19 cellular contexts compared by ENCODE assay signal in genomic region chr3:170598091-170598502, GRCh38. TPM values are rescaled to one million over a fixed set of nuclear protein-coding genes. Genes with fewer than 3 reads are reported as not detected.
DNase-seq lines count a peak whose midpoint lies in the region; ATAC-seq and TF ChIP-seq lines count a peak whose summit lies in the region.
"Had no signal": no experiment of that assay in that cellular context is flagged by ENCODE, and none has a peak within 500 bp of the region (broad histone marks: within the 10 kb centered on the region; RNA-seq: fewer than 3 reads in every experiment).

No MANE protein-coding gene starts in this region.

- peak; percentile 45 for DNase-seq in COLO668 (lab: John Stamatoyannopoulos, UW; ENCODE audit: unreplicated experiment)
- peak; percentile 53 for DNase-seq in NCI-H2227 treated with DMSO at 0.1 percent for 48 hours (lab: John Stamatoyannopoulos, UW)
- DNase-seq in dorsolateral prefrontal cortex: no peak
- no peak for DNase-seq in right lobe of liver
- DNase-seq in stimulated activated naive CD4-positive, alpha-beta T cell treated with Interleukin-2 at 50 U/mL for 16 hours (lab: John Stamatoyannopoulos, UW): no peak
- DNase-seq in activated naive CD8-positive, alpha-beta T cell treated with anti-CD3 and anti-CD28 coated beads, Interleukin-2, amount 50 U/mL, for 24 hours: no peak
- no peak for DNase-seq in activated CD4-positive, alpha-beta T cell treated with anti-CD3 and anti-CD28 coated beads for 4 hours
- DNase-seq: activated CD4-positive, alpha-beta T cell treated with anti-CD3 and anti-CD28 coated beads, Interleukin-2, amount 10 ng/mL, durations not matched to agents 24 days and 14 days; activated CD8-positive, alpha-beta memory T cell treated with anti-CD3 and anti-CD28 coated beads, Interleukin-2, amount 50 U/mL, for 4 hours; activated naive CD4-positive, alpha-beta T cell treated with anti-CD3 and anti-CD28 coated beads, Interleukin-2, amount 10 ng/mL, durations not matched to agents 7 days and 5 days; CD4-positive, alpha-beta T cell; islet precursor cell; NCI-H187 treated with DMSO at 0.1 percent for 48 hours; retina had no signal

- peaks cover 0 to 11% (median 0%) of the 10 kb centered on the region in 4 donors for H3K4me1 ChIP-seq in right lobe of liver
- H3K4me1 ChIP-seq: HAP-1, vagina had no signal

- no peaks in the 10 kb centered on the region for H3K27me3 ChIP-seq in dorsolateral prefrontal cortex
- no peaks in the 10 kb centered on the region for H3K27me3 ChIP-seq in right lobe of liver
- H3K27me3 ChIP-seq: neutrophil, vagina had no signal

- H3K27ac Mint-ChIP-seq in activated naive CD8-positive, alpha-beta T cell treated with anti-CD3 and anti-CD28 coated beads, Interleukin-2, amount 50 U/mL, for 24 hours: no peak overlapping the region
- H3K27ac Mint-ChIP-seq: activated CD4-positive, alpha-beta T cell treated with anti-CD3 and anti-CD28 coated beads, Interleukin-2, amount 10 ng/mL, durations not matched to agents 24 days and 14 days; activated naive CD4-positive, alpha-beta T cell treated with anti-CD3 and anti-CD28 coated beads, Interleukin-2, amount 10 ng/mL, durations not matched to agents 7 days and 5 days; CD4-positive, alpha-beta T cell; dendritic cell treated with granulocyte-macrophage colony-stimulating factor and Interleukin-4, amounts not matched to agents 40 ng/mL and 50 ng/mL, for 4 days had no signal

- H3K9me3 ChIP-seq in right lobe of liver: no peaks in the 10 kb centered on the region
- H3K9me3 ChIP-seq: HAP-1, neutrophil, vagina had no signal

- H3K36me3 Mint-ChIP-seq in activated naive CD8-positive, alpha-beta T cell treated with anti-CD3 and anti-CD28 coated beads, Interleukin-2, amount 50 U/mL, for 24 hours (ENCODE audit: low read depth): no peaks in the 10 kb centered on the region
- H3K36me3 Mint-ChIP-seq: activated naive CD4-positive, alpha-beta T cell treated with anti-CD3 and anti-CD28 coated beads, Interleukin-2, amount 10 ng/mL, durations not matched to agents 7 days and 5 days had no signal

- TF ChIP-seq CTCF in dorsolateral prefrontal cortex (IDR thresholded peaks at IDR 0.05 in 54 of 56, conservative IDR thresholded peaks at IDR 0.05 in 2 of 56; ENCODE audit: low read depth in 1 of 56, partially characterized antibody in 56 of 56) (no peak), right lobe of liver (IDR thresholded peaks at IDR 0.05) (no peak)

- H3K4me3 ChIP-seq in dorsolateral prefrontal cortex: no peak overlapping the region
- H3K4me3 ChIP-seq in right lobe of liver: no peak overlapping the region
- H3K4me3 ChIP-seq: HAP-1, vagina had no signal

- H3K27ac ChIP-seq in dorsolateral prefrontal cortex: peak overlapping the region in 54 of 59 donors; percentile 7 to 85 (median 68)
- H3K27ac ChIP-seq in right lobe of liver: no peak overlapping the region
- H3K27ac ChIP-seq: neutrophil, vagina had no signal

- TF ChIP-seq POLR2A in right lobe of liver (IDR thresholded peaks at IDR 0.05): no peak

- H3K4me3 Mint-ChIP-seq in activated naive CD8-positive, alpha-beta T cell treated with anti-CD3 and anti-CD28 coated beads, Interleukin-2, amount 50 U/mL, for 24 hours: no peak overlapping the region
- H3K4me3 Mint-ChIP-seq: activated CD4-positive, alpha-beta T cell treated with anti-CD3 and anti-CD28 coated beads, Interleukin-2, amount 10 ng/mL, durations not matched to agents 24 days and 14 days; activated naive CD4-positive, alpha-beta T cell treated with anti-CD3 and anti-CD28 coated beads, Interleukin-2, amount 10 ng/mL, durations not matched to agents 7 days and 5 days; CD4-positive, alpha-beta T cell; dendritic cell treated with granulocyte-macrophage colony-stimulating factor and Interleukin-4, amounts not matched to agents 40 ng/mL and 50 ng/mL, for 4 days had no signal

- peaks cover 20% of the 10 kb centered on the region for H3K27me3 Mint-ChIP-seq in activated naive CD8-positive, alpha-beta T cell treated with anti-CD3 and anti-CD28 coated beads, Interleukin-2, amount 50 U/mL, for 24 hours
- H3K27me3 Mint-ChIP-seq: activated naive CD4-positive, alpha-beta T cell treated with anti-CD3 and anti-CD28 coated beads, Interleukin-2, amount 10 ng/mL, durations not matched to agents 7 days and 5 days had no signal

- no peaks in the 10 kb centered on the region for H3K4me1 Mint-ChIP-seq in activated naive CD8-positive, alpha-beta T cell treated with anti-CD3 and anti-CD28 coated beads, Interleukin-2, amount 50 U/mL, for 24 hours
- H3K4me1 Mint-ChIP-seq: activated CD4-positive, alpha-beta T cell treated with anti-CD3 and anti-CD28 coated beads, Interleukin-2, amount 10 ng/mL, durations not matched to agents 24 days and 14 days; activated naive CD4-positive, alpha-beta T cell treated with anti-CD3 and anti-CD28 coated beads, Interleukin-2, amount 10 ng/mL, durations not matched to agents 7 days and 5 days had no signal

- no peaks in the 10 kb centered on the region for H3K36me3 ChIP-seq in right lobe of liver
- H3K36me3 ChIP-seq: HAP-1, neutrophil, vagina had no signal

- peak; percentile 46 to 67 (median 56) for ATAC-seq in right lobe of liver
- no peak for ATAC-seq in esophagus mucosa
- ATAC-seq in activated naive CD8-positive, alpha-beta T cell treated with anti-CD3 and anti-CD28 coated beads, Interleukin-2, amount 50 U/mL, for 24 hours: no peak

- intact Hi-C loops in dorsolateral prefrontal cortex (cut with DNase I): no loop called here
- intact Hi-C loops in right lobe of liver (cut with DNase I): no loop called here

- H3K9me3 Mint-ChIP-seq in activated naive CD8-positive, alpha-beta T cell treated with anti-CD3 and anti-CD28 coated beads, Interleukin-2, amount 50 U/mL, for 24 hours: peaks cover 5% of the 10 kb centered on the region
- H3K9me3 Mint-ChIP-seq: activated naive CD4-positive, alpha-beta T cell treated with anti-CD3 and anti-CD28 coated beads, Interleukin-2, amount 10 ng/mL, durations not matched to agents 7 days and 5 days; dendritic cell treated with granulocyte-macrophage colony-stimulating factor and Interleukin-4, amounts not matched to agents 40 ng/mL and 50 ng/mL, for 4 days had no signal

RNA-seq across cellular contexts. Expression of gene SLC7A14, which starts 12.2 kb away (rescaled TPM):
- 10 to 100 TPM in 119 of 120 experiments, 1 to 10 TPM in 1; 9.7 to 52.5 (median 32.6) TPM for total RNA-seq in dorsolateral prefrontal cortex
- total RNA-seq in right lobe of liver: under 1 TPM in 2 of 6 experiments, not detected in 4; 0.05 to 0.11 TPM
- total RNA-seq in esophagus mucosa: not detected
- total RNA-seq: activated CD4-positive, alpha-beta T cell treated with anti-CD3 and anti-CD28 coated beads, Interleukin-2, amount 10 ng/mL, durations not matched to agents 24 days and 14 days; CD4-positive, alpha-beta T cell had no signal

Comparison
In these comparisons a context has a peak if more than half of its experiments do, and no peak if none do; other contexts are left out.
1. DNase-seq: peak in COLO668 (single experiment) and NCI-H2227 treated with DMSO at 0.1 percent for 48 hours (single experiment); none in dorsolateral prefrontal cortex (0 of 10), right lobe of liver (0 of 3), stimulated activated naive CD4-positive, alpha-beta T cell treated with Interleukin-2 at 50 U/mL for 16 hours (single experiment), activated naive CD8-positive, alpha-beta T cell treated with anti-CD3 and anti-CD28 coated beads, Interleukin-2, amount 50 U/mL, for 24 hours (single experiment) and activated CD4-positive, alpha-beta T cell treated with anti-CD3 and anti-CD28 coated beads for 4 hours (0 of 2).
2. H3K27ac ChIP-seq: peak in dorsolateral prefrontal cortex (54 of 59); none in right lobe of liver (0 of 3).
3. ATAC-seq: peak in right lobe of liver (4 of 4); none in esophagus mucosa (single experiment) and activated naive CD8-positive, alpha-beta T cell treated with anti-CD3 and anti-CD28 coated beads, Interleukin-2, amount 50 U/mL, for 24 hours (single experiment).
4. RNA of gene SLC7A14, which starts 12.2 kb away (total RNA-seq): 9.7 to 52.5 TPM in dorsolateral prefrontal cortex; 0.05 to 0.11 TPM in right lobe of liver and not detected in esophagus mucosa (single experiment); every median in the first group is over 4 times any median in the second.